Comparison of ENCODE assay signal across 16 cellular contexts in genomic region chr6:159152014-159152413, GRCh38. TPM values are rescaled to one million over a fixed set of nuclear protein-coding genes. Genes with fewer than 3 reads are reported as not detected.
DNase-seq lines count a peak whose midpoint lies in the region; ATAC-seq, FAIRE-seq and TF ChIP-seq lines count a peak whose summit lies in the region.
"Had no signal": no experiment of that assay in that cellular context is flagged by ENCODE, and none has a peak within 500 bp of the region (broad histone marks: within the 10 kb centered on the region; RNA-seq: fewer than 3 reads in every experiment).

No MANE protein-coding gene starts in this region.

- H3K4me3 ChIP-seq in bronchial epithelial cell (ENCODE audit: low read depth, low read length) (no peak overlapping the region), mesendoderm (ENCODE audit: low read length) (no peak overlapping the region)
- H3K4me3 ChIP-seq: PC-9 had no signal

- H4K8ac ChIP-seq in mesendoderm (ENCODE audit: low read depth, low read length) = no peak overlapping the region

- WGBS in mesendoderm (ENCODE audit: extremely low coverage, insufficient coverage, low lambda C conversion rate) = no CpG with 5 or more reads among the region's 1 CpG

- no peaks in the 10 kb centered on the region for H3K79me2 ChIP-seq in mesendoderm (ENCODE audit: control insufficient read depth, insufficient read depth, low read length)

- H3K56ac ChIP-seq in mesendoderm (ENCODE audit: low read length) = no peak overlapping the region

- ATAC-seq in GM19463 (IDR thresholded peaks at IDR 0.05; ENCODE audit: unreplicated experiment) = no peak

- H3K4me1 ChIP-seq in mesendoderm (ENCODE audit: control insufficient read depth, low read depth, low read length) = no peaks in the 10 kb centered on the region

- FAIRE-seq in bronchial epithelial cell (lab: Jason Lieb, UNC) = no peak
- FAIRE-seq: GM12892 had no signal

- H3K36me3 ChIP-seq in bronchial epithelial cell (ENCODE audit: control insufficient read depth, insufficient read depth, low read length) (no peaks in the 10 kb centered on the region), mesendoderm (ENCODE audit: control insufficient read depth, insufficient read depth, low read length) (no peaks in the 10 kb centered on the region)

- no peak overlapping the region for H2BK120ac ChIP-seq in mesendoderm (ENCODE audit: low read depth, low read length)

- no peak overlapping the region for H3K18ac ChIP-seq in mesendoderm (ENCODE audit: low read length)

- H3K4ac ChIP-seq in mesendoderm (ENCODE audit: low read depth, low read length) = no peak overlapping the region

- H3K9ac ChIP-seq in mesendoderm (ENCODE audit: low read length) = no peak overlapping the region

- H3K27ac ChIP-seq in mesendoderm (ENCODE audit: low read depth, low read length) = no peak overlapping the region
- H3K27ac ChIP-seq: PC-9, RWPE1 had no signal

- H3K23ac ChIP-seq in mesendoderm (ENCODE audit: low read length) = no peak overlapping the region

- no peak for TF ChIP-seq CTCF in bronchial epithelial cell (IDR thresholded peaks at IDR 0.05; ENCODE audit: insufficient read depth, low read length, severe bottlenecking)

- H3K4me2 ChIP-seq in mesendoderm (ENCODE audit: low read length) = no peak overlapping the region
- H3K4me2 ChIP-seq: PC-9 had no signal

- H3K79me1 ChIP-seq in mesendoderm (ENCODE audit: low read length) = no peaks in the 10 kb centered on the region

- no peak overlapping the region for H2BK5ac ChIP-seq in mesendoderm (ENCODE audit: low read length)

- H4K5ac ChIP-seq in mesendoderm (ENCODE audit: low read length) = no peak overlapping the region

- no peak overlapping the region for H2AK5ac ChIP-seq in mesendoderm (ENCODE audit: low read length)

- no peaks in the 10 kb centered on the region for H3K27me3 ChIP-seq in bronchial epithelial cell (ENCODE audit: control insufficient read depth, insufficient read depth, low read length)
- H3K27me3 ChIP-seq in mesendoderm (ENCODE audit: insufficient read depth, low read length, poor library complexity) = no peaks in the 10 kb centered on the region

- H2BK15ac ChIP-seq in mesendoderm (replicated peaks; ENCODE audit: low read depth) = no peak overlapping the region

- DNase-seq in AG20443 (ENCODE audit: low spot score) (peak; percentile 27), M059J (ENCODE audit: low read depth) (peak; percentile 22), bronchial epithelial cell (ENCODE audit: low read depth) (peak; percentile 5), mesendoderm (peak; percentile 8), H4 (ENCODE audit: low spot score) (no peak), HuH-7.5 (ENCODE audit: low spot score) (no peak)
- DNase-seq: KG1, NCI-H187 treated with DMSO at 0.1 percent for 48 hours, NCI-H226, NCI-H524 treated with DMSO at 0.1 percent for 48 hours, SIG-M5 had no signal

RNA-seq across cellular contexts. Expression of gene FNDC1, which starts 17.2 kb away (rescaled TPM):
- total RNA-seq in M059J (2014; rRNA removed; shearing (Covaris generic)) = not detected in 2 replicates
- not detected in 2 replicates for total RNA-seq in bronchial epithelial cell
- polyA plus RNA-seq in mesendoderm (2013, experiment 1 of 2) = 0.21 TPM
- 0.20 TPM for polyA plus RNA-seq in mesendoderm (2013, experiment 2 of 2)
- 0.04 and 0.31 TPM in 2 replicates for total RNA-seq in H4 (2014; rRNA removed; shearing (Covaris generic))
- total RNA-seq: PC-9 had no signal
- polyA plus RNA-seq: CD8-positive, alpha-beta memory T cell had no signal

Comparison
In these comparisons a context has a peak if more than half of its experiments do, and no peak if none do; other contexts are left out.
1. DNase-seq: peak in AG20443 (single experiment), M059J (single experiment), bronchial epithelial cell (single experiment) and mesendoderm (single experiment); none in H4 (single experiment) and HuH-7.5 (single experiment).